Comparison of ENCODE assay signal across 23 cellular contexts in the genomic region with DNA sequence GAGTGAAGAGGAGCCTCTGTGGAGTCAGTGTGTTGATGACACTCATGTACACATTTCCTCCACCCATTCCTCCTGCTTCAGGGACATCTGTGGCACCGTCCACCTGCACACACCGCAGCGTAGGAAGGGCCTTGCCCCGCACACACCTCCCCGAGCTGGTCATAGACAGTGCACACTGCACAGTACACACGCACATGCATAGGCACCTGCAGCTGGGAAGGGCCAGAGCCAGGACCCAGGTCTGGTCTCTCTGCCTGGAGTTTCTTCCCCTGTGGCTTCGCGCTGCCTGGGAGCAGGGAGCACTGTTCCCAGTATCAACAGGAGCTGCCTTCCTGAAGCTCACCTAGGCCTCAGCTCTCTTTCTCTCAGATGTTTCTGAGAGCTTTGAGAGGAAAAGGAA.
A peak's percentile ranks its signal among the peaks of the same experiment; 100 is the strongest.
DNase-seq lines count a peak whose midpoint lies in the region; ATAC-seq, FAIRE-seq and TF ChIP-seq lines count a peak whose summit lies in the region.
"Had no signal": no experiment of that assay in that cellular context is flagged by ENCODE, and none has a peak within 500 bp of the region (broad histone marks: within the 10 kb centered on the region; RNA-seq: fewer than 3 reads in every experiment).

No MANE protein-coding gene starts in this region.

- H2BK12ac ChIP-seq in H1 (ENCODE audit: low read depth, low read length) (0 out of 2 replicates have a peak overlapping the region, but pooled peaks have one; percentile 50), neuronal stem cell (ENCODE audit: low read length) (no peak overlapping the region)

- peak; percentile 8 for DNase-seq in Right ventricle myocardium superior
- no peak for DNase-seq in left ventricle myocardium superior
- peak; percentile 72 for DNase-seq in RWPE2 (ENCODE audit: low spot score)
- DNase-seq in H1 (ENCODE audit: low read depth in 1 of 2, low spot score in 2 of 2), result no peak
- no peak for DNase-seq in neuronal stem cell (ENCODE audit: low spot score)
- no peak for DNase-seq in KG1 (lab: John Stamatoyannopoulos, UW)
- no peak for DNase-seq in CD1c-positive myeloid dendritic cell (ENCODE audit: extremely low spot score)
- DNase-seq: 8988T; AML-193; BE2C; CD4-positive, alpha-beta memory T cell; COR-L47; DMS53; DMS79 treated with DMSO at 0.1 percent for 48 hours; GF-D8; HFFc6 had no signal

- H2BK120ac ChIP-seq in H1 (replicated peaks; ENCODE audit: low read depth, low read length) (no peak overlapping the region), neuronal stem cell (ENCODE audit: low read depth, low read length) (no peak overlapping the region)

- H4K91ac ChIP-seq in H1 (replicated peaks; ENCODE audit: insufficient read length, low read length) (no peak overlapping the region), neuronal stem cell (ENCODE audit: low read depth, low read length, poor library complexity) (peak overlapping the region; percentile 93)

- TF ChIP-seq EP300 in H1 (IDR thresholded peaks at IDR 0.05; ENCODE audit: borderline replicate concordance in 1 of 2, low read depth in 2 of 2, low read length in 2 of 2), result no peak

- no peak overlapping the region for H3K4me3 ChIP-seq in RWPE2 (ENCODE audit: severe bottlenecking)
- no peak overlapping the region for H3K4me3 ChIP-seq in H1 (ENCODE audit: extremely low read depth in 1 of 4, insufficient read depth in 2 of 4, low read depth in 3 of 4, low read length in 4 of 4)
- no peak overlapping the region for H3K4me3 ChIP-seq in neuronal stem cell (ENCODE audit: low read length in 2 of 2)
- H3K4me3 ChIP-seq: A549; BLaER1 treated with 17β-estradiol and CSF1 and Interleukin-3, amounts not matched to agents 10 nM and 100 nM; GM23338; HAP-1 had no signal

- FAIRE-seq in H1 (lab: Jason Lieb, UNC), result no peak
- FAIRE-seq: A549, GM12891, GM18507, H54 had no signal

- H3K14ac ChIP-seq in H1 (ENCODE audit: insufficient read length) (no peak overlapping the region), neuronal stem cell (ENCODE audit: low read length) (no peak overlapping the region)

- no peak overlapping the region for H2BK20ac ChIP-seq in H1 (ENCODE audit: low read length)

- H3K27me3 ChIP-seq in RWPE2 (ENCODE audit: insufficient read depth, poor library complexity, severe bottlenecking), result no peaks in the 10 kb centered on the region
- H3K27me3 ChIP-seq in H1 (replicated peaks in 1 of 4; ENCODE audit: control insufficient read depth in 3 of 4, extremely low read depth in 1 of 4, insufficient read depth in 3 of 4, low read length in 3 of 4), result peaks cover 0 to 6% (median 0%) of the 10 kb centered on the region in 4 experiments; a peak in 4 of 7 replicates
- no peaks in the 10 kb centered on the region for H3K27me3 ChIP-seq in neuronal stem cell (ENCODE audit: control insufficient read depth in 3 of 3, insufficient read depth in 3 of 3, low read depth in 1 of 3, low read length in 3 of 3)
- H3K27me3 ChIP-seq: BE2C; BLaER1 treated with 17β-estradiol and CSF1 and Interleukin-3, amounts not matched to agents 10 nM and 100 nM had no signal

- H2AFZ ChIP-seq in H1 (ENCODE audit: low read length) (no peak overlapping the region), neuronal stem cell (ENCODE audit: low read length) (no peak overlapping the region)
- H2AFZ ChIP-seq: GM23338 had no signal

- no peak for ATAC-seq in Right ventricle myocardium superior (ENCODE audit: poor library complexity)
- no peak for ATAC-seq in left ventricle myocardium superior
- ATAC-seq in RWPE2 (ENCODE audit: low read depth), result no peak

- H3K79me1 ChIP-seq in H1 (ENCODE audit: low read depth, low read length) (no peaks in the 10 kb centered on the region), neuronal stem cell (ENCODE audit: low read depth, low read length) (no peaks in the 10 kb centered on the region)

- POLR2A ChIA-PET in H1 (lab: Charles Lee; ENCODE audit: partially characterized antibody), result no interaction called here

- H2AK5ac ChIP-seq in H1 (ENCODE audit: low read depth, low read length) (no peak overlapping the region), neuronal stem cell (ENCODE audit: low read depth, low read length) (peak overlapping the region; percentile 12)

- H3K36me3 ChIP-seq in RWPE2 (ENCODE audit: low read depth), result no peaks in the 10 kb centered on the region
- H3K36me3 ChIP-seq in H1 (ENCODE audit: control insufficient read depth in 2 of 4, insufficient read depth in 4 of 4, low read length in 3 of 4), result no peaks in the 10 kb centered on the region; a peak in 1 of 8 replicates
- H3K36me3 ChIP-seq in neuronal stem cell (replicated peaks in 1 of 2; ENCODE audit: control insufficient read depth in 2 of 2, insufficient read depth in 2 of 2, low read length in 2 of 2), result peaks cover 0 to 4% of the 10 kb centered on the region in 2 donors
- H3K36me3 ChIP-seq: BE2C; BLaER1 treated with 17β-estradiol and CSF1 and Interleukin-3, amounts not matched to agents 10 nM and 100 nM; HAP-1 had no signal

- H4K8ac ChIP-seq in H1 (ENCODE audit: extremely low read depth, insufficient read depth, low read length) (peak overlapping the region; percentile 68), neuronal stem cell (ENCODE audit: low read depth, low read length) (no peak overlapping the region)

- no peak overlapping the region for H3K4ac ChIP-seq in H1 (replicated peaks; ENCODE audit: insufficient read length, low read depth, low read length)
- no peak overlapping the region for H3K4ac ChIP-seq in neuronal stem cell (ENCODE audit: low read length)

- H3K9ac ChIP-seq in H1 (replicated peaks in 1 of 4; ENCODE audit: extremely low read depth in 1 of 4, low read depth in 3 of 4, low read length in 3 of 4), result no peak overlapping the region
- no peak overlapping the region for H3K9ac ChIP-seq in neuronal stem cell (ENCODE audit: low read depth, low read length, poor library complexity)
- H3K9ac ChIP-seq: BLaER1 treated with 17β-estradiol and CSF1 and Interleukin-3, amounts not matched to agents 10 nM and 100 nM had no signal

- H3K4me1 ChIP-seq in RWPE2 (ENCODE audit: insufficient read depth, poor library complexity, severe bottlenecking) (no peaks in the 10 kb centered on the region), H1 (replicated peaks in 1 of 4; ENCODE audit: control insufficient read depth in 3 of 4, insufficient read depth in 4 of 4, low read length in 3 of 4) (peaks cover 2 to 6% (median 3%) of the 10 kb centered on the region in 4 experiments), neuronal stem cell (ENCODE audit: control insufficient read depth in 2 of 2, insufficient read depth in 1 of 2, low read depth in 1 of 2, low read length in 2 of 2) (peaks cover 4 to 21% of the 10 kb centered on the region in 2 donors)
- H3K4me1 ChIP-seq: A549, BE2C, HAP-1 had no signal

- H2BK5ac ChIP-seq in H1 (ENCODE audit: low read depth, low read length) (no peak overlapping the region), neuronal stem cell (ENCODE audit: low read length) (no peak overlapping the region)

- no peaks in the 10 kb centered on the region for H3K9me3 ChIP-seq in RWPE2 (ENCODE audit: severe bottlenecking)
- peaks cover 0 to 6% of the 10 kb centered on the region in 2 experiments; a peak in 1 of 4 replicates for H3K9me3 ChIP-seq in H1 (ENCODE audit: insufficient read depth in 2 of 2, low read depth in 1 of 2, low read length in 1 of 2)
- H3K9me3 ChIP-seq in neuronal stem cell (replicated peaks in 1 of 2; ENCODE audit: control insufficient read depth in 2 of 2, insufficient read depth in 1 of 2, low read depth in 1 of 2, low read length in 2 of 2), result peaks cover 0 to 6% of the 10 kb centered on the region in 2 donors
- H3K9me3 ChIP-seq: A549, BE2C, HAP-1 had no signal

- CTCF ChIA-PET in H1 (lab: Charles Lee; ENCODE audit: partially characterized antibody), result interaction anchor here (0.6 to 3.6 kb wide), 24 partner anchors 9 to 463 kb away, joined by 3 to 11 read pairs (median 3); no protein-coding TSS in a partner anchor

- no peak for TF ChIP-seq POLR2A in H1 (IDR thresholded peaks at IDR 0.05; ENCODE audit: control extremely low read depth in 1 of 2, low read depth in 2 of 2, low read length in 2 of 2)

- WGBS in H1 (ENCODE audit: extremely low coverage in 1 of 2, insufficient coverage in 1 of 2, insufficient read length in 1 of 2, insufficient replicate concordance in 2 of 2, low coverage in 1 of 2, low lambda C conversion rate in 2 of 2, missing lambda C conversion rate in 1 of 2), 2 experiments, result 92% methylated on average over 6 of the region's 8 CpGs; no CpG with 5 or more reads in 1 of the 2 experiments
- whole genome bisulfite sequencing in neuronal stem cell (ENCODE audit: extremely low coverage in 2 of 2, insufficient read length in 2 of 2, insufficient replicate concordance in 1 of 2), 2 donors, result no CpG with 5 or more reads among the region's 8 CpGs

- TF ChIP-seq CTCF in RWPE2 (IDR thresholded peaks at IDR 0.05; ENCODE audit: poor library complexity, severe bottlenecking) (no peak), H1 (IDR thresholded peaks at IDR 0.05; ENCODE audit: control extremely low read depth in 1 of 3, insufficient read depth in 1 of 3, low read depth in 1 of 3, low read length in 3 of 3) (no peak)

- intact Hi-C loops in Right ventricle myocardium superior (cut with DNase I) (no loop called here), left ventricle myocardium superior (cut with micrococcal nuclease) (no loop called here)

- H3K23ac ChIP-seq in H1 (ENCODE audit: insufficient read length), result no peak overlapping the region
- no peak overlapping the region for H3K23ac ChIP-seq in neuronal stem cell (ENCODE audit: low read depth, low read length, poor library complexity)

- peaks cover 3% of the 10 kb centered on the region; the same call in 1 of the 2 replicates for H3K23me2 ChIP-seq in H1 (ENCODE audit: low read depth, low read length)

- peaks cover 0 to 10% of the 10 kb centered on the region in 2 experiments for H4K20me1 ChIP-seq in H1 (replicated peaks in 1 of 2; ENCODE audit: control insufficient read depth in 1 of 2, insufficient read depth in 2 of 2, low read length in 2 of 2)

- H2BK15ac ChIP-seq in H1 (ENCODE audit: low read length) (no peak overlapping the region), neuronal stem cell (ENCODE audit: low read length) (no peak overlapping the region)

- H3K27ac ChIP-seq in RWPE2 (ENCODE audit: poor library complexity, severe bottlenecking) (no peak overlapping the region), H1 (ENCODE audit: low read depth, low read length) (no peak overlapping the region), neuronal stem cell (replicated peaks; ENCODE audit: low read length) (no peak overlapping the region)
- H3K27ac ChIP-seq: A549; BLaER1 treated with 17β-estradiol and CSF1 and Interleukin-3, amounts not matched to agents 10 nM and 100 nM had no signal

- H3K56ac ChIP-seq in H1 (replicated peaks; ENCODE audit: insufficient read length, low read depth, low read length), result no peak overlapping the region

- no peaks in the 10 kb centered on the region; a peak in 1 of 4 replicates for H3K79me2 ChIP-seq in H1 (ENCODE audit: control insufficient read depth in 1 of 2, insufficient read depth in 2 of 2, low read length in 2 of 2)

- no peak for TF ChIP-seq RAD21 in H1 (IDR thresholded peaks at IDR 0.05 in 1 of 2, conservative IDR thresholded peaks at IDR 0.05 in 1 of 2; ENCODE audit: low read depth in 2 of 2, low read length in 2 of 2)

- H3K18ac ChIP-seq in H1 (ENCODE audit: extremely low read depth, low read length) (no peak overlapping the region), neuronal stem cell (ENCODE audit: low read length) (peak overlapping the region; percentile 80)

- H3K4me2 ChIP-seq in H1 (ENCODE audit: insufficient read depth in 1 of 2, low read depth in 2 of 2, low read length in 2 of 2) (no peak overlapping the region), neuronal stem cell (ENCODE audit: insufficient read depth, low read length, poor library complexity, severe bottlenecking) (no peak overlapping the region)
- H3K4me2 ChIP-seq: A549, GM23338 had no signal

- H4K5ac ChIP-seq in H1 (ENCODE audit: insufficient read length, low read depth, low read length), result no peak overlapping the region

Comparison
In these comparisons a context has a peak if more than half of its experiments do, and no peak if none do; other contexts are left out.
1. DNase-seq: peak in Right ventricle myocardium superior (single experiment) and RWPE2 (single experiment); none in left ventricle myocardium superior (single experiment), H1 (0 of 2), neuronal stem cell (single experiment), KG1 (single experiment) and CD1c-positive myeloid dendritic cell (single experiment).